Comparison of ENCODE assay signal across 1 cellular context in the genomic region with DNA sequence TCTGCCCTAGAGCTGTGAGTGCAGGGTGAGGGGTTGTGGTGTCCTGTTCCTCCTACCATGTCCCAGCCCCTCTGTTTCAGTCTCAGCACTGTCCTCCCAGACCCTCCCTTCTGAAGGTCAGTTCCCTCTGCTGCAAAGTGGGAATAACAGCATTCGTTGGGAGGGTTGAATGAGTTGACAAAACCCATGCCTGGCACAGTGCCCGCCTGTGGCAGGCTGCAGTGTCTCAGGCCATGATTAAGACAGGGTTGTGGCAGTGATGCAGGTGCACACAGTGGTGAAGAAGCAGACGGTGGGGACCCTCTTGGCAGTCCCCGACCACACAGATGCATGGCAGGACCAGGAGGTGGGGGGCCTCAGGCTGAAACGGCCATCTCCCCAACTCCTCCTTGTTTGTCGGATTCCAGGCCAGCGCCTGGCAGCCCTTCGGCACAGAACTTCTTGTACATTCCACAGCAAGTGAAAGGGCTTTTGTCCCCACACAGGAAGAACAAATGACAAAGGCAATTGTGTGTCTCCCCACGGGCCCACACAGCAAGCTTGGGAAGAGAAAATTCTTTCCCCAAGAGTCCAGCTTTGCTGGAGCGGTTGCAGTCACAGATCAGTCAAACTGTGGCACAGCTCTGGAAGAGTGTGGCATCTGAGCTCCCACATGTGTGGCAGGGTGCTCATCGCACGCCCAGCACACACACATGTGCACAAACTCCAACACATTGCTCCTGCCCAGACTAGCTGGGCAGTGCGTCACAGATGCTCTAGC.
TF ChIP-seq lines count a peak whose summit lies in the region.

No MANE protein-coding gene starts in this region.

TF ChIP-seq in HepG2, 621 proteins besides CTCF, POLR2A, EP300 and RAD21 (continued from another document):
- TF ChIP-seq ZNF350 (CRISPR knock-in tag; IDR thresholded peaks at IDR 0.05; ENCODE audit: borderline replicate concordance, low read depth) (0 out of 2 replicates have a peak, but pooled peaks have one; percentile 41), NCOA5 (CRISPR knock-in tag; IDR thresholded peaks at IDR 0.05) (no peak), SALL1 (CRISPR knock-in tag; IDR thresholded peaks at IDR 0.05) (0 out of 2 replicates have a peak, but pooled peaks have one; percentile 20), ARID2 (CRISPR knock-in tag; IDR thresholded peaks at IDR 0.05; ENCODE audit: borderline replicate concordance) (peak; percentile 71; the same call in 1 of the 2 replicates), NRL (CRISPR knock-in tag; IDR thresholded peaks at IDR 0.05; ENCODE audit: borderline replicate concordance) (peak; percentile 64; the same call in 1 of the 2 replicates)
- TF ChIP-seq, protein P1, sequence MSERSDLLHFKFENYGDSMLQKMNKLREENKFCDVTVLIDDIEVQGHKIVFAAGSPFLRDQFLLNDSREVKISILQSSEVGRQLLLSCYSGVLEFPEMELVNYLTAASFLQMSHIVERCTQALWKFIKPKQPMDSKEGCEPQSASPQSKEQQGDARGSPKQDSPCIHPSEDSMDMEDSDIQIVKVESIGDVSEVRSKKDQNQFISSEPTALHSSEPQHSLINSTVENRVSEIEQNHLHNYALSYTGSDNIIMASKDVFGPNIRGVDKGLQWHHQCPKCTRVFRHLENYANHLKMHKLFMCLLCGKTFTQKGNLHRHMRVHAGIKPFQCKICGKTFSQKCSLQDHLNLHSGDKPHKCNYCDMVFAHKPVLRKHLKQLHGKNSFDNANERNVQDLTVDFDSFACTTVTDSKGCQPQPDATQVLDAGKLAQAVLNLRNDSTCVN (CRISPR knock-in tag; IDR thresholded peaks at IDR 0.05; ENCODE audit: borderline replicate concordance) = no peak
